ENCODE assay signal across 16 cellular contexts in genomic region chr9:38044706-38045105, GRCh38. TPM values are rescaled to one million over a fixed set of nuclear protein-coding genes. Genes with fewer than 3 reads are reported as not detected.
A peak's percentile ranks its signal among the peaks of the same experiment; 100 is the strongest.
DNase-seq lines count a peak whose midpoint lies in the region; ATAC-seq, FAIRE-seq and TF ChIP-seq lines count a peak whose summit lies in the region.
"Had no signal": no experiment of that assay in that cellular context is flagged by ENCODE, and none has a peak within 500 bp of the region (broad histone marks: within the 10 kb centered on the region; RNA-seq: fewer than 3 reads in every experiment).

No MANE protein-coding gene starts in this region.

- no peak overlapping the region for H3K23ac ChIP-seq in IMR-90 (ENCODE audit: low read depth, low read length)

- H3K4me2 ChIP-seq in IMR-90 (ENCODE audit: low read depth, low read length): no peak overlapping the region
- H3K4me2 ChIP-seq: BLaER1 treated with 17β-estradiol and CSF1 and Interleukin-3, amounts not matched to agents 10 nM and 100 nM had no signal

- no CpG with 5 or more reads among the region's 2 CpGs for WGBS in IMR-90 (ENCODE audit: extremely low coverage in 2 of 2, insufficient read length in 1 of 2), 2 experiments
- WGBS in sigmoid colon, 2 donors: 79 to 90% methylated on average over 2 of the region's 2 CpGs

- no peak for FAIRE-seq in kidney (lab: Jason Lieb, UNC)

- peak overlapping the region; percentile 8; the same call in 1 of the 2 replicates for H3K27ac Mint-ChIP-seq in WTC11
- H3K27ac Mint-ChIP-seq in stimulated activated naive B cell treated with anti-CD40 and anti-IgM and Interleukin-4, amounts not matched to agents 10 μg/mL and 1 μg/mL and 100 μg/mL, for 72 hours: peak overlapping the region; percentile 2

- H2AK9ac ChIP-seq in IMR-90 (replicated peaks; ENCODE audit: low read depth, low read length, poor library complexity): peak overlapping the region; percentile 60

- H3K9me3 ChIP-seq in IMR-90 (ENCODE audit: control insufficient read depth, insufficient read depth, low read length): no peaks in the 10 kb centered on the region
- H3K9me3 ChIP-seq in kidney (ENCODE audit: control insufficient read depth in 1 of 2, low read length in 2 of 2): no peaks in the 10 kb centered on the region
- no peaks in the 10 kb centered on the region for H3K9me3 ChIP-seq in sigmoid colon
- H3K9me3 ChIP-seq: BLaER1 treated with 17β-estradiol and CSF1 and Interleukin-3, amounts not matched to agents 10 nM and 100 nM had no signal

- no peak for TF ChIP-seq RAD21 in IMR-90 (IDR thresholded peaks at IDR 0.05; ENCODE audit: low read length)

- POLR2A ChIA-PET in IMR-90 (lab: Charles Lee; ENCODE audit: unreplicated experiment) (no interaction called here), WTC11 (lab: Charles Lee) (interaction anchor here (1.5 kb wide), 1 partner anchor 17 kb away, joined by 4 read pairs; no protein-coding TSS in a partner anchor), HEK293T (lab: Yijun Ruan, JAX) (no interaction called here)

- peaks cover 62% of the 10 kb centered on the region for H3K9me1 ChIP-seq in IMR-90 (ENCODE audit: insufficient read depth, low read length)

- no peak overlapping the region for H2BK5ac ChIP-seq in IMR-90 (ENCODE audit: low read depth, low read length, poor library complexity, severe bottlenecking)

- no peak overlapping the region for H4K5ac ChIP-seq in IMR-90 (ENCODE audit: low read depth, low read length)

- H3K79me1 ChIP-seq in IMR-90 (ENCODE audit: low read depth in 1 of 2, low read length in 2 of 2): peaks cover 32 to 95% of the 10 kb centered on the region in 2 experiments; a peak in 3 of 4 replicates

- no TSS peak for BruUV-seq in IMR-90 (replicated peaks; lab: Mats Ljungman, UMichigan)

- intact Hi-C loops in IMR-90 (cut with micrococcal nuclease) (no loop called here), kidney (cut with DNase I) (no loop called here), sigmoid colon (cut with DNase I) (no loop called here)

- H2BK15ac ChIP-seq in IMR-90 (ENCODE audit: low read depth, low read length): peak overlapping the region; percentile 5; the same call in 1 of the 3 replicates

- CTCF ChIA-PET in IMR-90 (lab: Yijun Ruan, JAX) (no interaction called here), WTC11 (lab: Charles Lee) (interaction anchor here (1.0 to 1.7 kb wide), 2 partner anchors 17 to 43 kb away, joined by 3 to 5 read pairs; no protein-coding TSS in a partner anchor), HEK293T (lab: Yijun Ruan, JAX) (no interaction called here)

- no peaks in the 10 kb centered on the region for H3K9me3 Mint-ChIP-seq in WTC11
- H3K9me3 Mint-ChIP-seq in stimulated activated naive B cell treated with anti-CD40 and anti-IgM and Interleukin-4, amounts not matched to agents 10 μg/mL and 1 μg/mL and 100 μg/mL, for 72 hours: no peaks in the 10 kb centered on the region

- in situ Hi-C loops in IMR-90 (cut with MboI; ENCODE audit: low sequenced_read_pairs): no loop called here

- TF ChIP-seq POLR2A in IMR-90 (IDR thresholded peaks at IDR 0.05; ENCODE audit: low read depth, low read length) (no peak), sigmoid colon (IDR thresholded peaks at IDR 0.05) (no peak)

- H3K27ac ChIP-seq in IMR-90 (ENCODE audit: insufficient read depth, low read length) (no peak overlapping the region), kidney (ENCODE audit: low read depth in 2 of 2, low read length in 2 of 2) (no peak overlapping the region), sigmoid colon (peak overlapping the region in 2 of 4 donors; percentile 0 to 60)
- H3K27ac ChIP-seq: BLaER1 treated with 17β-estradiol and CSF1 and Interleukin-3, amounts not matched to agents 10 nM and 100 nM had no signal

- H3K56ac ChIP-seq in IMR-90 (ENCODE audit: extremely low read depth, insufficient read depth, low read length): no peak overlapping the region

- ATAC-seq in IMR-90 (ENCODE audit: low read depth) (no peak), WTC11 (no peak), GM19395 (IDR thresholded peaks at IDR 0.05; ENCODE audit: unreplicated experiment) (no peak)
- no peak for ATAC-seq in stimulated activated naive B cell treated with anti-CD40 and anti-IgM and Interleukin-4, amounts not matched to agents 10 μg/mL and 1 μg/mL and 100 μg/mL, for 72 hours (replicated peaks)
- ATAC-seq: HCT116 had no signal

- H3K36me3 Mint-ChIP-seq in WTC11: no peaks in the 10 kb centered on the region
- H3K36me3 Mint-ChIP-seq in stimulated activated naive B cell treated with anti-CD40 and anti-IgM and Interleukin-4, amounts not matched to agents 10 μg/mL and 1 μg/mL and 100 μg/mL, for 72 hours: no peaks in the 10 kb centered on the region

- H3K4me3 Mint-ChIP-seq in WTC11: no peak overlapping the region
- no peak overlapping the region for H3K4me3 Mint-ChIP-seq in stimulated activated naive B cell treated with anti-CD40 and anti-IgM and Interleukin-4, amounts not matched to agents 10 μg/mL and 1 μg/mL and 100 μg/mL, for 72 hours

- peak overlapping the region; percentile 53 for H2AK5ac ChIP-seq in IMR-90 (ENCODE audit: low read depth, low read length)

- H3K9ac ChIP-seq in IMR-90 (ENCODE audit: low read depth, low read length) (no peak overlapping the region), kidney (ENCODE audit: low read length in 2 of 2) (no peak overlapping the region)
- H3K9ac ChIP-seq: BLaER1 treated with 17β-estradiol and CSF1 and Interleukin-3, amounts not matched to agents 10 nM and 100 nM had no signal

- TF ChIP-seq CTCF in IMR-90 (conservative IDR thresholded peaks at IDR 0.05; ENCODE audit: low read depth, low read length) (no peak), WTC11 (IDR thresholded peaks at IDR 0.05) (no peak), kidney (IDR thresholded peaks at IDR 0.05; ENCODE audit: borderline replicate concordance, extremely low read depth, insufficient read depth) (no peak), sigmoid colon (IDR thresholded peaks at IDR 0.05) (no peak)

- peaks cover 57% of the 10 kb centered on the region for H3K4me1 Mint-ChIP-seq in WTC11
- peaks cover 9 to 10% of the 10 kb centered on the region in 2 donors for H3K4me1 Mint-ChIP-seq in stimulated activated naive B cell treated with anti-CD40 and anti-IgM and Interleukin-4, amounts not matched to agents 10 μg/mL and 1 μg/mL and 100 μg/mL, for 72 hours

- H3K4me1 ChIP-seq in IMR-90 (ENCODE audit: control insufficient read depth, insufficient read depth, low read length) (peaks cover 32% of the 10 kb centered on the region), kidney (ENCODE audit: control insufficient read depth in 1 of 2, insufficient read depth in 1 of 2, low read depth in 1 of 2, low read length in 2 of 2) (peaks cover 69 to 70% of the 10 kb centered on the region in 2 donors), sigmoid colon (peaks cover 0 to 68% (median 55%) of the 10 kb centered on the region in 4 donors)

- no peak overlapping the region for H3K18ac ChIP-seq in IMR-90 (ENCODE audit: low read depth, low read length)

- no peak overlapping the region for H2BK120ac ChIP-seq in IMR-90 (ENCODE audit: low read depth, low read length)

- H4K8ac ChIP-seq in IMR-90 (ENCODE audit: low read depth in 2 of 2, low read length in 2 of 2): 0 out of 4 replicates have a peak overlapping the region, but pooled peaks of 1 of the 2 experiments have one; percentile 44

- no peaks in the 10 kb centered on the region for H3K27me3 ChIP-seq in IMR-90 (ENCODE audit: control insufficient read depth, insufficient read depth, low read length)
- no peaks in the 10 kb centered on the region for H3K27me3 ChIP-seq in sigmoid colon
- H3K27me3 ChIP-seq: BLaER1 treated with 17β-estradiol and CSF1 and Interleukin-3, amounts not matched to agents 10 nM and 100 nM had no signal

- no peak overlapping the region for H2AFZ ChIP-seq in IMR-90 (replicated peaks; ENCODE audit: low read length, poor library complexity)

- DNase-seq in IMR-90 (no peak), WTC11 (ENCODE audit: low spot score) (no peak), kidney (peak; percentile 30), sigmoid colon (no peak), HEK293T (ENCODE audit: extremely low spot score) (no peak)
- no peak for DNase-seq in stimulated activated naive B cell treated with anti-CD40 and anti-IgM and Interleukin-4, amounts not matched to agents 10 μg/mL and 1 μg/mL and 100 μg/mL, for 72 hours
- DNase-seq: DMS53, KG1, NCI-H1092, NCI-H2107, NCI-H226, NCI-H526 treated with DMSO at 0.1 percent for 48 hours, SHP77 had no signal

- H3K4me3 ChIP-seq in IMR-90 (ENCODE audit: insufficient read depth, low read depth, low read length): no peak overlapping the region
- no peak overlapping the region for H3K4me3 ChIP-seq in kidney (ENCODE audit: low read length in 2 of 2)
- H3K4me3 ChIP-seq in sigmoid colon: no peak overlapping the region
- H3K4me3 ChIP-seq: BLaER1 treated with 17β-estradiol and CSF1 and Interleukin-3, amounts not matched to agents 10 nM and 100 nM had no signal

- peak overlapping the region; percentile 37; the same call in 1 of the 2 replicates for H3K14ac ChIP-seq in IMR-90 (replicated peaks; ENCODE audit: low read depth, low read length)

- peaks cover 80% of the 10 kb centered on the region for H4K20me1 ChIP-seq in IMR-90 (ENCODE audit: insufficient read depth, low read length)

- TF ChIP-seq EP300 in sigmoid colon (IDR thresholded peaks at IDR 0.05): no peak

- no peaks in the 10 kb centered on the region for H3K27me3 Mint-ChIP-seq in WTC11 (ENCODE audit: low read depth)
- peaks cover 13 to 28% of the 10 kb centered on the region in 2 donors for H3K27me3 Mint-ChIP-seq in stimulated activated naive B cell treated with anti-CD40 and anti-IgM and Interleukin-4, amounts not matched to agents 10 μg/mL and 1 μg/mL and 100 μg/mL, for 72 hours

- no peak overlapping the region for H4K91ac ChIP-seq in IMR-90 (ENCODE audit: insufficient read depth, low read depth, low read length)

- 0 out of 2 replicates have a peak overlapping the region, but pooled peaks have one; percentile 1 for H2BK20ac ChIP-seq in IMR-90 (ENCODE audit: low read depth, low read length)

- H3K36me3 ChIP-seq in IMR-90 (ENCODE audit: control insufficient read depth, insufficient read depth, low read length): peaks cover 6% of the 10 kb centered on the region
- no peaks in the 10 kb centered on the region for H3K36me3 ChIP-seq in kidney (ENCODE audit: control insufficient read depth in 1 of 2, insufficient read depth in 2 of 2, low read length in 2 of 2)
- no peaks in the 10 kb centered on the region for H3K36me3 ChIP-seq in sigmoid colon
- H3K36me3 ChIP-seq: BLaER1 treated with 17β-estradiol and CSF1 and Interleukin-3, amounts not matched to agents 10 nM and 100 nM had no signal

- dilution Hi-C loops in IMR-90 (cut with HindIII; ENCODE audit: low sequenced_read_pairs, unreplicated experiment): no loop called here

- H3K4ac ChIP-seq in IMR-90 (ENCODE audit: low read depth, low read length): peak overlapping the region; percentile 5; the same call in 1 of the 2 replicates

RNA-seq across cellular contexts. Expression of gene SHB, which starts 24.3 kb away (rescaled TPM):
- total RNA-seq in IMR-90 (2012; rRNA removed) (6.1 and 7.8 TPM in 2 replicates), WTC11 (2021) (9.5 to 12.2 TPM (median 10.6 TPM) in 3 replicates), kidney (39.8 TPM), sigmoid colon (10 to 100 TPM in 3 of 4 donors, 1 to 10 TPM in 1; 6.8 to 33.7 (median 10.3) TPM)
- polyA plus RNA-seq in IMR-90 (2012; rRNA removed) (20.4 and 22.9 TPM in 2 replicates), kidney (ENCODE audit: insufficient read depth, low read depth, low replicate concordance) (16.4 TPM), sigmoid colon (10 to 100 TPM in 2 of 3 donors, 1 to 10 TPM in 1; 9.5 to 11.7 (median 10.2) TPM)
- 15.8 and 28.1 TPM in 2 replicates for polyA plus RNA-seq in IMR-90 (2012; cell fraction: cytosol; rRNA removed)
- polyA plus RNA-seq in IMR-90 (2012; cell fraction: nucleus; rRNA removed; ENCODE audit: low replicate concordance): 36.9 and 39.5 TPM in 2 replicates
